In the genomic region with DNA sequence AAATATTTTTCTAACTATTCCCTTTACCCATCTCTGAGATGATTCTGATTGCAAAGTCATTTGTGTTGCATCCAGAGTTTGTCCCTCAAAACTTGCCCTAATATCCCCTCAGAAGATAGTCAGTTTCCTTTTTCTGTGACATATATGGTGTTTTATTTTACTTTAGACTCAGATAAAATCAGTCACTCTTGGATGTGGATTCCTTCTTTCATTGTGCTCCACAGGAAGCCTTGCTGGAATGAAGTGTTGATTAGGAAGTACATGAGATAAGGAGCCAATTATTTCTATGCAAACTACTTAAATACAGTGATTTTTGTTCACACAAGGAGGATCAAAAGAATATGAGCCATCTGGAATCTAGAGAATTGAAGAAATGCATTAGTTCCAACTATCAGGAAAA, we compare ENCODE assay signal across 29 cellular contexts.
"Had no signal": no experiment of that assay in that cellular context is flagged by ENCODE, and none has a peak within 500 bp of the region (broad histone marks: within the 10 kb centered on the region; RNA-seq: fewer than 3 reads in every experiment).

No MANE protein-coding gene starts in this region.

- H3K4me3 Mint-ChIP-seq: effector memory CD8-positive, alpha-beta T cell; memory B cell; mesothelial cell of epicardium; natural killer cell treated with Interleukin-12 subunit alpha and Interleukin-12 subunit beta and Interleukin-15 and Interleukin-18, amount 100 ng/mL, for 72 hours; neural crest cell had no signal

- H3K4me1 Mint-ChIP-seq: memory B cell, naive B cell, neural crest cell had no signal

- FAIRE-seq: keratinocyte, small intestine had no signal

- H3K9ac ChIP-seq: parathyroid adenoma had no signal

- H3K79me2 ChIP-seq: parathyroid adenoma had no signal

- H2AFZ ChIP-seq: parathyroid adenoma had no signal

- H3K27ac Mint-ChIP-seq: effector memory CD8-positive, alpha-beta T cell; memory B cell; mesothelial cell of epicardium; naive B cell; natural killer cell treated with Interleukin-12 subunit alpha and Interleukin-12 subunit beta and Interleukin-15 and Interleukin-18, amount 100 ng/mL, for 72 hours; progenitor cell of endocrine pancreas had no signal

- H3K4me3 ChIP-seq: coronary artery, heart right ventricle, lung, mucosa of descending colon, right lobe of liver, stomach, thyroid gland, vagina had no signal

- H3K9me3 ChIP-seq: mucosa of descending colon, neutrophil, right lobe of liver, stomach, thyroid gland, vagina had no signal

- ATAC-seq: effector memory CD8-positive, alpha-beta T cell; esophagus mucosa; foreskin keratinocyte; heart right ventricle; mucosa of descending colon; natural killer cell treated with Interleukin-12 subunit alpha and Interleukin-12 subunit beta and Interleukin-15 and Interleukin-18, amount 100 ng/mL, for 72 hours; right lobe of liver had no signal

- H3K36me3 ChIP-seq: heart right ventricle, neutrophil, right lobe of liver, stomach, thyroid gland, vagina had no signal

- H3K36me3 Mint-ChIP-seq: memory B cell; naive B cell; natural killer cell treated with Interleukin-12 subunit alpha and Interleukin-12 subunit beta and Interleukin-15 and Interleukin-18, amount 100 ng/mL, for 72 hours had no signal

- DNase-seq: effector memory CD8-positive, alpha-beta T cell; foreskin keratinocyte; glutamatergic neuron; heart right ventricle; hypothalamus; mucosa of descending colon; naive B cell; right lobe of liver; small intestine; stimulated activated CD4-positive, alpha-beta T cell treated with anti-CD3 and anti-CD28 coated beads, Interleukin-15, amount 100 ng/mL, for 24 hours; stimulated activated CD4-positive, alpha-beta T cell treated with anti-CD3 and anti-CD28 coated beads, Interleukin-4, amount 100 ng/mL, for 1 hour; stimulated activated CD8-positive, alpha-beta memory T cell treated with anti-CD3 and anti-CD28 coated beads, Interleukin-4, amount 100 ng/mL, for 48 hours; stimulated activated naive CD4-positive, alpha-beta T cell; stomach; thyroid gland; trophoblast cell had no signal

- H3K27me3 ChIP-seq: foreskin keratinocyte, heart right ventricle, neutrophil, right lobe of liver, stomach, thyroid gland, vagina had no signal

- H3K4me1 ChIP-seq: foreskin keratinocyte, parathyroid adenoma, right lobe of liver, stomach, thyroid gland, vagina had no signal

- H3K27me3 Mint-ChIP-seq: memory B cell, naive B cell had no signal

- H3K27ac ChIP-seq: coronary artery, epithelial cell of prostate, foreskin keratinocyte, heart right ventricle, neutrophil, parathyroid adenoma, right lobe of liver, stomach, thyroid gland, vagina had no signal
